ENCODE assay signal across 1 cellular context in genomic region chr1:153538315-153538821, GRCh38.
TF ChIP-seq lines count a peak whose summit lies in the region.

No MANE protein-coding gene starts in this region.

TF ChIP-seq in GM12878, 131 proteins besides CTCF, POLR2A, EP300 and RAD21:
- TF ChIP-seq EGR1 (IDR thresholded peaks at IDR 0.05; ENCODE audit: borderline replicate concordance in 1 of 2, low read depth in 2 of 2, low read length in 2 of 2) (no peak), RAD51 (IDR thresholded peaks at IDR 0.05) (peak; percentile 46; the same call in 1 of the 2 replicates), MLLT1 (IDR thresholded peaks at IDR 0.05) (no peak)
